Comparison of ENCODE assay signal across 8 cellular contexts in the genomic region with DNA sequence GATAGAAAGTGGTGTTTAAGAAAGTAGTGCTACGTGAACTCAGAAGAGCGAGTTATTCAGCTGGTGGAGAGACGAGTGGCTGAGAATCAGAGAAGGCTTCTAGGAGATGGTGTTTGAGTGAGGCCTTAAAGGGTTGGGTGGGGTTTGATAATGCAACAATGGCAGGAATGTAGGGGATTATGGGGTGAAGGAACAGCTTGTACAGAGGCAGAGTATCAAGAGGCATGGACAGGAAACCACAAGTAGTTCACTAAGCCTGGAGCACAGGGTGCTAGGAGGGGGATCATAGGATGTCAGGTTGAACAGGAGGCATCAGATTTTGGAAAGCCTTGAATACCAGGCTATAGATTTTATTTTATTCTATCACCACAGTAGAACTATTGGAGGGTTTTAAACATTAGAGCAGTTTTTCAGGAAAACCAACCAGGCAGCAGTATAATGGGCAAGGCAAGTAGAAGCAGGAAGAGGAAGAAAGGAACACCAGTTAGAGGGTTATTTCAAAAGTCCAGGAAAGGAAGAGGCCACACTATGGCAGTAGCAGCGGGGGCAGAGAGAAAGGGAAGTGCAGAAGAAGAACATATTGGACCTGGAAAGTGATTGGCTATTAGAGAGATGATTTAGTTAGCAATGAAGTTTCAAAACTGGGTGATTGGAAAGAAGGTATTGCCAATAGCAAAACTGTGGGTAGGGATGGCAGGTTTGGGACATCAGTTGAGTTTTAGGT.
DNase-seq lines count a peak whose midpoint lies in the region; ATAC-seq lines count a peak whose summit lies in the region.
"Had no signal": no experiment of that assay in that cellular context is flagged by ENCODE, and none has a peak within 500 bp of the region (broad histone marks: within the 10 kb centered on the region; RNA-seq: fewer than 3 reads in every experiment).

No MANE protein-coding gene starts in this region.

- peaks cover 4% of the 10 kb centered on the region for H3K4me1 Mint-ChIP-seq in activated naive CD8-positive, alpha-beta T cell treated with anti-CD3 and anti-CD28 coated beads, Interleukin-2, amount 10 ng/mL, durations not matched to agents 7 days and 5 days
- peaks cover 0 to 15% (median 12%) of the 10 kb centered on the region in 3 donors for H3K4me1 Mint-ChIP-seq in naive B cell

- POLR2A ChIA-PET in activated naive CD8-positive, alpha-beta T cell treated with anti-CD3 and anti-CD28 coated beads, Interleukin-2, amount 10 ng/mL, durations not matched to agents 7 days and 5 days (lab: Charles Lee), result no interaction called here

- no peaks in the 10 kb centered on the region for H3K9me3 Mint-ChIP-seq in activated naive CD8-positive, alpha-beta T cell treated with anti-CD3 and anti-CD28 coated beads, Interleukin-2, amount 10 ng/mL, durations not matched to agents 7 days and 5 days
- peaks cover 0 to 2% (median 0%) of the 10 kb centered on the region in 7 donors for H3K9me3 Mint-ChIP-seq in naive B cell

- H3K36me3 Mint-ChIP-seq in activated naive CD8-positive, alpha-beta T cell treated with anti-CD3 and anti-CD28 coated beads, Interleukin-2, amount 10 ng/mL, durations not matched to agents 7 days and 5 days, result peaks cover 18% of the 10 kb centered on the region
- peaks cover 9 to 26% of the 10 kb centered on the region in 2 donors for H3K36me3 Mint-ChIP-seq in naive B cell

- DNase-seq in CD1c-positive myeloid dendritic cell (ENCODE audit: extremely low spot score) (peak; percentile 55), HCEC 1CT (peak; percentile 6), naive B cell (no peak), activated gamma-delta T cell treated with Interleukin-2 at 50 U/mL for 16 hours (no peak)
- no peak for DNase-seq in activated naive CD8-positive, alpha-beta T cell treated with anti-CD3 and anti-CD28 coated beads, Interleukin-2, amount 10 ng/mL, durations not matched to agents 7 days and 5 days
- DNase-seq: Caco-2 had no signal

- no peak overlapping the region for H3K4me3 Mint-ChIP-seq in activated naive CD8-positive, alpha-beta T cell treated with anti-CD3 and anti-CD28 coated beads, Interleukin-2, amount 10 ng/mL, durations not matched to agents 7 days and 5 days
- no peak overlapping the region for H3K4me3 Mint-ChIP-seq in naive B cell

- H3K27ac Mint-ChIP-seq in activated naive CD8-positive, alpha-beta T cell treated with anti-CD3 and anti-CD28 coated beads, Interleukin-2, amount 10 ng/mL, durations not matched to agents 7 days and 5 days, result peak overlapping the region; percentile 32
- peak overlapping the region; percentile 26 to 93 (median 61) for H3K27ac Mint-ChIP-seq in naive B cell

- no peaks in the 10 kb centered on the region for H3K27me3 Mint-ChIP-seq in activated naive CD8-positive, alpha-beta T cell treated with anti-CD3 and anti-CD28 coated beads, Interleukin-2, amount 10 ng/mL, durations not matched to agents 7 days and 5 days
- H3K27me3 Mint-ChIP-seq in naive B cell, result peaks cover 0 to 8% (median 0%) of the 10 kb centered on the region in 3 donors

- no peak for ATAC-seq in activated naive CD8-positive, alpha-beta T cell treated with anti-CD3 and anti-CD28 coated beads, Interleukin-2, amount 10 ng/mL, durations not matched to agents 7 days and 5 days (ENCODE audit: low read depth)
- ATAC-seq in naive B cell (ENCODE audit: low read depth in 2 of 2) (no peak), HG03159 (IDR thresholded peaks at IDR 0.05; ENCODE audit: unreplicated experiment) (no peak), GM19351 (IDR thresholded peaks at IDR 0.05; ENCODE audit: unreplicated experiment) (no peak)

Comparison
In these comparisons a context has a peak if more than half of its experiments do, and no peak if none do; other contexts are left out.
1. DNase-seq: peak in CD1c-positive myeloid dendritic cell (single experiment) and HCEC 1CT (single experiment); none in activated naive CD8-positive, alpha-beta T cell treated with anti-CD3 and anti-CD28 coated beads, Interleukin-2, amount 10 ng/mL, durations not matched to agents 7 days and 5 days (single experiment), naive B cell (single experiment) and activated gamma-delta T cell treated with Interleukin-2 at 50 U/mL for 16 hours (single experiment).